In the genomic region with DNA sequence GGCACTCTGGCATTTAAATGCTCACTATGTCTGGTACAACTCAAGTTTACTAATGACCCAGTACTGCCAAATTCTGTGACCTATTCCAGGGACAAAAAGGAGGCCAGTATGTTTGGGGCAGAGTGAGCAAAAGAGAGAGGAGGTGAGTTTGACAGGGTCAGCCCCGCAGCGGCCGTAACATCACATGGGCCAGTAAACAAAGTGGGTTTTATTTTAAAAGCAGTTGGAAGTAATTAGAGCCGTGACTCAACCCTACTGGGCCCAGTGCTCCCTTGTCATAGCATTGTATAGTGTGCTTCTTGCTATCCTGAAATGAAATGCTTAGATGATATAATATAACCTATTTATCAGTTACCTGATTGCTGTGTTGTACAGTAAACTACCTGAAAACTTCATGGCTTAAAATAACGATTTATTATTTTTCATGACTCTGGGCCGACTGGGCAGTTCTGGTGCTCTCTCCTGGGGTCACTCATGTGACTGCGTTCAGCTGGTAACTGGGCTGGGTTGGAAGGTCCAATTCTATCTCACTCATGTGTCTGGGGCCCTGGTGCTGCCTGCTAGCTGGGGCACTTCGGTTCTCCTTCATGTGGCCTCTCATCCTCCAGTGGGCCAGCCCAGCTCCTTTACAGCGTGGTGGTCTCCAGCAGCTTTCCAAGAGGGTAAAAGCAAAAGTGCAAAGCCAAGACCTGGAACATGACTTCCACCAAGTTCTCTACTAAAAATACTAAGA, we compare ENCODE assay signal across 23 cellular contexts. TPM values are rescaled to one million over a fixed set of nuclear protein-coding genes. Genes with fewer than 3 reads are reported as not detected.
A peak's percentile ranks its signal among the peaks of the same experiment; 100 is the strongest.
DNase-seq lines count a peak whose midpoint lies in the region; ATAC-seq and TF ChIP-seq lines count a peak whose summit lies in the region.
"Had no signal": no experiment of that assay in that cellular context is flagged by ENCODE, and none has a peak within 500 bp of the region (broad histone marks: within the 10 kb centered on the region; RNA-seq: fewer than 3 reads in every experiment).

No MANE protein-coding gene starts in this region.

- in situ Hi-C loops in GM23248 (cut with MboI) = loop anchor here (25.0 kb wide), 1 partner anchor 92 kb away; no protein-coding TSS in a partner anchor

- peak overlapping the region; percentile 4; the same call in 1 of the 2 replicates for H3K27ac Mint-ChIP-seq in WTC11
- H3K27ac Mint-ChIP-seq: activated CD4-positive, alpha-beta memory T cell treated with anti-CD3 and anti-CD28 coated beads, Interleukin-2, amount 10 ng/mL, durations not matched to agents 7 days and 5 days; activated naive CD8-positive, alpha-beta T cell treated with anti-CD3 and anti-CD28 coated beads, Interleukin-2, amount 10 ng/mL, durations not matched to agents 7 days and 5 days; CD8-positive, alpha-beta T cell had no signal

- H3K4me3 Mint-ChIP-seq in WTC11 = no peak overlapping the region
- H3K4me3 Mint-ChIP-seq: activated CD4-positive, alpha-beta memory T cell treated with anti-CD3 and anti-CD28 coated beads, Interleukin-2, amount 10 ng/mL, durations not matched to agents 7 days and 5 days; activated naive CD8-positive, alpha-beta T cell treated with anti-CD3 and anti-CD28 coated beads, Interleukin-2, amount 10 ng/mL, durations not matched to agents 7 days and 5 days; CD8-positive, alpha-beta T cell had no signal

- POLR2A ChIA-PET in WTC11 (lab: Charles Lee) = no interaction called here

- no peak overlapping the region for H3K27ac ChIP-seq in GM23248
- H3K27ac ChIP-seq in substantia nigra (ENCODE audit: low read depth, low read length, poor library complexity, severe bottlenecking) = peak overlapping the region; percentile 35
- H3K27ac ChIP-seq: coronary artery, KMS-11, ovary, transverse colon had no signal

- H2AFZ ChIP-seq in GM23248 = no peak overlapping the region

- ATAC-seq in WTC11 (no peak), HG03280 (IDR thresholded peaks at IDR 0.05; ENCODE audit: unreplicated experiment) (no peak)
- ATAC-seq in activated CD4-positive, CD25-positive, alpha-beta regulatory T cell treated with anti-CD3 and anti-CD28 coated beads, Interleukin-2, amount 50 U/mL, for 24 hours = no peak
- ATAC-seq: CD8-positive, alpha-beta T cell; HCT116; left cardiac atrium had no signal

- DNase-seq in GM23248 = peak; percentile 62
- DNase-seq in WTC11 (ENCODE audit: low spot score) = no peak
- peak; percentile 48 for DNase-seq in fibroblast of the aortic adventitia (ENCODE audit: low read depth)
- DNase-seq in substantia nigra (lab: John Stamatoyannopoulos, UW) = peak in 3 of 49 donors; percentile 13 to 27 (median 24)
- DNase-seq in NCI-H2196 (lab: John Stamatoyannopoulos, UW; ENCODE audit: unreplicated experiment) = no peak
- DNase-seq in SHP77 treated with DMSO at 0.1 percent for 48 hours (lab: John Stamatoyannopoulos, UW) = no peak
- DNase-seq: activated CD4-positive, alpha-beta memory T cell treated with anti-CD3 and anti-CD28 coated beads, Interleukin-2, amount 10 ng/mL, durations not matched to agents 7 days and 5 days; activated naive CD8-positive, alpha-beta T cell treated with anti-CD3 and anti-CD28 coated beads, Interleukin-2, amount 10 ng/mL, durations not matched to agents 7 days and 5 days; activated T-cell treated with anti-CD3 and anti-CD28 coated beads, Interleukin-2, amount 50 U/mL, for 48 hours; CD8-positive, alpha-beta T cell; GF-D8; left cardiac atrium; mucosa of descending colon; NCI-H1436 treated with DMSO at 0.1 percent for 48 hours; NCI-H446; ovary; SIG-M5; transverse colon had no signal

- no peak overlapping the region for H3K9ac ChIP-seq in GM23248
- H3K9ac ChIP-seq: KMS-11 had no signal

- no peaks in the 10 kb centered on the region for H4K20me1 ChIP-seq in GM23248 (ENCODE audit: insufficient read depth)

- no peaks in the 10 kb centered on the region for H3K27me3 Mint-ChIP-seq in WTC11 (ENCODE audit: low read depth)
- H3K27me3 Mint-ChIP-seq: activated CD4-positive, alpha-beta memory T cell treated with anti-CD3 and anti-CD28 coated beads, Interleukin-2, amount 10 ng/mL, durations not matched to agents 7 days and 5 days; activated naive CD8-positive, alpha-beta T cell treated with anti-CD3 and anti-CD28 coated beads, Interleukin-2, amount 10 ng/mL, durations not matched to agents 7 days and 5 days had no signal

- H3K4me1 Mint-ChIP-seq in WTC11 = peaks cover 2% of the 10 kb centered on the region; the same call in 1 of the 2 replicates
- H3K4me1 Mint-ChIP-seq: activated CD4-positive, alpha-beta memory T cell treated with anti-CD3 and anti-CD28 coated beads, Interleukin-2, amount 10 ng/mL, durations not matched to agents 7 days and 5 days; activated naive CD8-positive, alpha-beta T cell treated with anti-CD3 and anti-CD28 coated beads, Interleukin-2, amount 10 ng/mL, durations not matched to agents 7 days and 5 days had no signal

- peaks cover 4% of the 10 kb centered on the region for H3K4me1 ChIP-seq in GM23248 (ENCODE audit: insufficient read depth)

- H3K9me3 ChIP-seq in GM23248 (ENCODE audit: low read depth) = no peaks in the 10 kb centered on the region
- H3K9me3 ChIP-seq: mucosa of descending colon, ovary, transverse colon had no signal

- H3K9me2 ChIP-seq in GM23248 (ENCODE audit: insufficient read depth) = no peaks in the 10 kb centered on the region

- H3K27me3 ChIP-seq in GM23248 (replicated peaks; ENCODE audit: insufficient read depth) = no peaks in the 10 kb centered on the region
- H3K27me3 ChIP-seq: ovary, transverse colon had no signal

- H3F3A ChIP-seq in GM23248 (ENCODE audit: insufficient read depth) = peaks cover 6% of the 10 kb centered on the region; the same call in 1 of the 2 replicates

- H3K9me3 Mint-ChIP-seq in WTC11 = no peaks in the 10 kb centered on the region
- H3K9me3 Mint-ChIP-seq: activated CD4-positive, alpha-beta memory T cell treated with anti-CD3 and anti-CD28 coated beads, Interleukin-2, amount 10 ng/mL, durations not matched to agents 7 days and 5 days; activated naive CD8-positive, alpha-beta T cell treated with anti-CD3 and anti-CD28 coated beads, Interleukin-2, amount 10 ng/mL, durations not matched to agents 7 days and 5 days; CD8-positive, alpha-beta T cell had no signal

- TF ChIP-seq CTCF in WTC11 (IDR thresholded peaks at IDR 0.05) (no peak), fibroblast of the aortic adventitia (IDR thresholded peaks at IDR 0.05; ENCODE audit: insufficient read depth, low read length) (no peak)

- CTCF ChIA-PET in WTC11 (lab: Charles Lee) = interaction anchor here (1.8 kb wide), 1 partner anchor 162 kb away, joined by 6 read pairs; no protein-coding TSS in a partner anchor

- 71% methylated on average over 9 of the region's 9 CpGs for WGBS in GM23248 (ENCODE audit: low coverage in 1 of 2, low lambda C conversion rate in 2 of 2, missing lambda C conversion rate in 2 of 2), 2 experiments

- H3K36me3 ChIP-seq in GM23248 (ENCODE audit: low read depth) = no peaks in the 10 kb centered on the region
- H3K36me3 ChIP-seq: ovary, transverse colon had no signal

- no peak overlapping the region for H3K4me2 ChIP-seq in GM23248 (ENCODE audit: unreplicated experiment)
- H3K4me2 ChIP-seq: KMS-11 had no signal

- H3K79me2 ChIP-seq in GM23248 (ENCODE audit: insufficient read depth) = no peaks in the 10 kb centered on the region

- no peaks in the 10 kb centered on the region for H3K36me3 Mint-ChIP-seq in WTC11
- H3K36me3 Mint-ChIP-seq: activated naive CD8-positive, alpha-beta T cell treated with anti-CD3 and anti-CD28 coated beads, Interleukin-2, amount 10 ng/mL, durations not matched to agents 7 days and 5 days; CD8-positive, alpha-beta T cell had no signal

- H3K4me3 ChIP-seq in GM23248 = no peak overlapping the region
- H3K4me3 ChIP-seq in fibroblast of the aortic adventitia (ENCODE audit: low read depth, low read length) = no peak overlapping the region
- H3K4me3 ChIP-seq: coronary artery, mucosa of descending colon, ovary, transverse colon had no signal

TF ChIP-seq in WTC11, 78 proteins besides CTCF, POLR2A, EP300 and RAD21 (continues in another document):
- TF ChIP-seq, protein P1, sequence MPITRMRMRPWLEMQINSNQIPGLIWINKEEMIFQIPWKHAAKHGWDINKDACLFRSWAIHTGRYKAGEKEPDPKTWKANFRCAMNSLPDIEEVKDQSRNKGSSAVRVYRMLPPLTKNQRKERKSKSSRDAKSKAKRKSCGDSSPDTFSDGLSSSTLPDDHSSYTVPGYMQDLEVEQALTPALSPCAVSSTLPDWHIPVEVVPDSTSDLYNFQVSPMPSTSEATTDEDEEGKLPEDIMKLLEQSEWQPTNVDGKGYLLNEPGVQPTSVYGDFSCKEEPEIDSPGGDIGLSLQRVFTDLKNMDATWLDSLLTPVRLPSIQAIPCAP (CRISPR knock-in tag; IDR thresholded peaks at IDR 0.05) = no peak
- TF ChIP-seq, protein P2, sequence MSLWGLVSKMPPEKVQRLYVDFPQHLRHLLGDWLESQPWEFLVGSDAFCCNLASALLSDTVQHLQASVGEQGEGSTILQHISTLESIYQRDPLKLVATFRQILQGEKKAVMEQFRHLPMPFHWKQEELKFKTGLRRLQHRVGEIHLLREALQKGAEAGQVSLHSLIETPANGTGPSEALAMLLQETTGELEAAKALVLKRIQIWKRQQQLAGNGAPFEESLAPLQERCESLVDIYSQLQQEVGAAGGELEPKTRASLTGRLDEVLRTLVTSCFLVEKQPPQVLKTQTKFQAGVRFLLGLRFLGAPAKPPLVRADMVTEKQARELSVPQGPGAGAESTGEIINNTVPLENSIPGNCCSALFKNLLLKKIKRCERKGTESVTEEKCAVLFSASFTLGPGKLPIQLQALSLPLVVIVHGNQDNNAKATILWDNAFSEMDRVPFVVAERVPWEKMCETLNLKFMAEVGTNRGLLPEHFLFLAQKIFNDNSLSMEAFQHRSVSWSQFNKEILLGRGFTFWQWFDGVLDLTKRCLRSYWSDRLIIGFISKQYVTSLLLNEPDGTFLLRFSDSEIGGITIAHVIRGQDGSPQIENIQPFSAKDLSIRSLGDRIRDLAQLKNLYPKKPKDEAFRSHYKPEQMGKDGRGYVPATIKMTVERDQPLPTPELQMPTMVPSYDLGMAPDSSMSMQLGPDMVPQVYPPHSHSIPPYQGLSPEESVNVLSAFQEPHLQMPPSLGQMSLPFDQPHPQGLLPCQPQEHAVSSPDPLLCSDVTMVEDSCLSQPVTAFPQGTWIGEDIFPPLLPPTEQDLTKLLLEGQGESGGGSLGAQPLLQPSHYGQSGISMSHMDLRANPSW (CRISPR knock-in tag; conservative IDR thresholded peaks at IDR 0.05; ENCODE audit: low read depth) = no peak

RNA-seq across cellular contexts. Expression of gene IQCK, which starts 27.4 kb away (rescaled TPM):
- total RNA-seq in GM23248 (2014; rRNA removed; shearing (Covaris generic)) = 9.8 and 24.8 TPM in 2 replicates
- 9.7 and 11.1 TPM in 2 replicates for polyA plus RNA-seq in GM23248 (2016; fragmentation: Nextera tagmentation; extraction: Ambion mirVana)
- total RNA-seq in WTC11 (2021) (5.2 to 6.0 TPM (median 5.8 TPM) in 3 replicates), fibroblast of the aortic adventitia (ENCODE audit: low replicate concordance) (3.1 and 22.3 TPM in 2 replicates)

RNA-seq across cellular contexts. Expression of gene KNOP1, which starts 27.4 kb away (rescaled TPM):
- total RNA-seq in GM23248 (2014; rRNA removed; shearing (Covaris generic)) = 8.0 and 11.8 TPM in 2 replicates
- polyA plus RNA-seq in GM23248 (2016; fragmentation: Nextera tagmentation; extraction: Ambion mirVana) = 14.1 and 15.6 TPM in 2 replicates
- 87.4 to 102 TPM (median 93.4 TPM) in 3 replicates for total RNA-seq in WTC11 (2021)
- total RNA-seq in fibroblast of the aortic adventitia (ENCODE audit: low replicate concordance) = 12.7 and 63.0 TPM in 2 replicates

Comparison
In these comparisons a context has a peak if more than half of its experiments do, and no peak if none do; other contexts are left out.
1. DNase-seq: peak in GM23248 (single experiment) and fibroblast of the aortic adventitia (single experiment); none in WTC11 (single experiment), NCI-H2196 (single experiment) and SHP77 treated with DMSO at 0.1 percent for 48 hours (single experiment).